In genomic region chr16:17365211-17365541, GRCh38 we compare ENCODE assay signal across 13 cellular contexts.
DNase-seq lines count a peak whose midpoint lies in the region; ATAC-seq and TF ChIP-seq lines count a peak whose summit lies in the region.
"Had no signal": no experiment of that assay in that cellular context is flagged by ENCODE, and none has a peak within 500 bp of the region (broad histone marks: within the 10 kb centered on the region; RNA-seq: fewer than 3 reads in every experiment).

No MANE protein-coding gene starts in this region.

- no peak overlapping the region for H3K4ac ChIP-seq in mesendoderm (ENCODE audit: low read depth, low read length)

- intact Hi-C loops in activated T-helper 2 cell treated with anti-CD3 and anti-CD28 coated beads, Interferon-gamma antibody, Interleukin-2, Interleukin-4, amounts not matched to agents 10 μg/mL and 5 μg/mL and 100 μg/mL, durations not matched to agents 14 hours and 24 hours and 36 hours (cut with micrococcal nuclease): loop anchor here (2.0 kb wide), 1 partner anchor 106 kb away; the partner anchor contains the start of gene XYLT1

- H3K4me3 Mint-ChIP-seq in CD8-positive, alpha-beta memory T cell: peak overlapping the region in 4 of 7 donors; percentile 59 to 77 (median 68)
- no peak overlapping the region for H3K4me3 Mint-ChIP-seq in activated T-helper 2 cell treated with anti-CD3 and anti-CD28 coated beads, Interferon-gamma antibody, Interleukin-2, Interleukin-4, amounts not matched to agents 10 μg/mL and 5 μg/mL and 100 μg/mL, durations not matched to agents 14 hours and 24 hours and 36 hours (ENCODE audit: low read depth)

- H3K4me2 ChIP-seq in mesendoderm (ENCODE audit: low read length) (no peak overlapping the region), MM.1S (ENCODE audit: low read depth, low read length) (no peak overlapping the region)

- peaks cover 4% of the 10 kb centered on the region for H3K79me1 ChIP-seq in mesendoderm (ENCODE audit: low read length)

- peak overlapping the region; percentile 89 to 99 (median 96) for H3K27ac Mint-ChIP-seq in CD8-positive, alpha-beta memory T cell
- H3K27ac Mint-ChIP-seq in activated T-helper 2 cell treated with anti-CD3 and anti-CD28 coated beads, Interferon-gamma antibody, Interleukin-2, Interleukin-4, amounts not matched to agents 10 μg/mL and 5 μg/mL and 100 μg/mL, durations not matched to agents 14 hours and 24 hours and 36 hours: peak overlapping the region; percentile 6

- H3K4me1 ChIP-seq in ACC112 (ENCODE audit: control insufficient read depth, insufficient read depth, low read length, unreplicated experiment) (peaks cover 70% of the 10 kb centered on the region), mesendoderm (ENCODE audit: control insufficient read depth, low read depth, low read length) (peaks cover 22% of the 10 kb centered on the region), MM.1S (ENCODE audit: low read length) (peaks cover 14% of the 10 kb centered on the region)
- peaks cover 96% of the 10 kb centered on the region for H3K4me1 ChIP-seq in CD8-positive, alpha-beta memory T cell (ENCODE audit: insufficient read depth, low read length)
- H3K4me1 ChIP-seq: prostate gland had no signal

- no peak overlapping the region for H3K56ac ChIP-seq in mesendoderm (ENCODE audit: low read length)

- H3K9me2 ChIP-seq in MM.1S (replicated peaks; ENCODE audit: insufficient read depth, low read length): no peaks in the 10 kb centered on the region

- peaks cover 11% of the 10 kb centered on the region for H3F3A ChIP-seq in MM.1S (ENCODE audit: insufficient read depth, low read length)

- H3K79me2 ChIP-seq in ACC112 (ENCODE audit: control insufficient read depth, insufficient read depth, low read length, unreplicated experiment): peaks cover 32% of the 10 kb centered on the region
- no peaks in the 10 kb centered on the region for H3K79me2 ChIP-seq in mesendoderm (ENCODE audit: control insufficient read depth, insufficient read depth, low read length)
- H3K79me2 ChIP-seq in MM.1S (ENCODE audit: low read length): peaks cover 91% of the 10 kb centered on the region

- no peaks in the 10 kb centered on the region for H4K20me1 ChIP-seq in MM.1S (ENCODE audit: insufficient read depth, low read length)

- H2AFZ ChIP-seq in ACC112 (ENCODE audit: low read length, unreplicated experiment) (no peak overlapping the region), MM.1S (ENCODE audit: low read length) (no peak overlapping the region)

- H2BK15ac ChIP-seq in mesendoderm (replicated peaks; ENCODE audit: low read depth): no peak overlapping the region

- H2AK5ac ChIP-seq in mesendoderm (ENCODE audit: low read length): no peak overlapping the region

- H2BK120ac ChIP-seq in mesendoderm (ENCODE audit: low read depth, low read length): no peak overlapping the region

- POLR2A ChIA-PET in CD8-positive, alpha-beta memory T cell (lab: Charles Lee): no interaction called here

- H3K9me3 Mint-ChIP-seq in CD8-positive, alpha-beta memory T cell: no peaks in the 10 kb centered on the region
- no peaks in the 10 kb centered on the region for H3K9me3 Mint-ChIP-seq in activated T-helper 2 cell treated with anti-CD3 and anti-CD28 coated beads, Interferon-gamma antibody, Interleukin-2, Interleukin-4, amounts not matched to agents 10 μg/mL and 5 μg/mL and 100 μg/mL, durations not matched to agents 14 hours and 24 hours and 36 hours

- no CpG with 5 or more reads among the region's 4 CpGs for WGBS in mesendoderm (ENCODE audit: extremely low coverage, insufficient coverage, low lambda C conversion rate)

- peak overlapping the region; percentile 4 for H3K18ac ChIP-seq in mesendoderm (ENCODE audit: low read length)

- TF ChIP-seq CTCF in MM.1S (IDR thresholded peaks at IDR 0.05; ENCODE audit: low read length): no peak

- peak overlapping the region; percentile 94 for H3K27ac ChIP-seq in ACC112 (ENCODE audit: low read depth, low read length)
- H3K27ac ChIP-seq in CD8-positive, alpha-beta memory T cell (ENCODE audit: low read depth, low read length): no peak overlapping the region
- H3K27ac ChIP-seq in mesendoderm (ENCODE audit: low read depth, low read length): no peak overlapping the region
- H3K27ac ChIP-seq in MM.1S (ENCODE audit: low read length): no peak overlapping the region

- H3K27me3 Mint-ChIP-seq in CD8-positive, alpha-beta memory T cell: peaks cover 0 to 7% of the 10 kb centered on the region in 2 donors
- H3K27me3 Mint-ChIP-seq in activated T-helper 2 cell treated with anti-CD3 and anti-CD28 coated beads, Interferon-gamma antibody, Interleukin-2, Interleukin-4, amounts not matched to agents 10 μg/mL and 5 μg/mL and 100 μg/mL, durations not matched to agents 14 hours and 24 hours and 36 hours (ENCODE audit: low read depth): no peaks in the 10 kb centered on the region

- DNase-seq in CD8-positive, alpha-beta memory T cell: no peak
- no peak for DNase-seq in activated T-helper 2 cell treated with anti-CD3 and anti-CD28 coated beads, Interferon-gamma antibody, Interleukin-2, Interleukin-4, amounts not matched to agents 10 μg/mL and 5 μg/mL and 100 μg/mL, durations not matched to agents 14 hours and 24 hours and 36 hours (ENCODE audit: low spot score)
- DNase-seq in mesendoderm: no peak
- DNase-seq in NCI-H1105 treated with DMSO at 0.1 percent for 48 hours (lab: John Stamatoyannopoulos, UW): no peak
- DNase-seq in MM.1S: no peak
- DNase-seq: activated CD4-positive, alpha-beta T cell treated with anti-CD3 and anti-CD28 coated beads, Interleukin-2, amount 50 U/mL, for 4 hours; NCI-H2227 treated with DMSO at 0.1 percent for 48 hours; stimulated activated CD8-positive, alpha-beta memory T cell treated with anti-CD3 and anti-CD28 coated beads, Interleukin-4, amount 100 ng/mL, for 48 hours had no signal

- H3K36me3 ChIP-seq in ACC112 (ENCODE audit: insufficient read depth, low read length) (no peaks in the 10 kb centered on the region), mesendoderm (ENCODE audit: control insufficient read depth, insufficient read depth, low read length) (no peaks in the 10 kb centered on the region), MM.1S (replicated peaks; ENCODE audit: insufficient read depth, low read length) (no peaks in the 10 kb centered on the region)
- H3K36me3 ChIP-seq in CD8-positive, alpha-beta memory T cell (ENCODE audit: insufficient read depth, low read length): no peaks in the 10 kb centered on the region
- H3K36me3 ChIP-seq: prostate gland had no signal

- H3K9me3 ChIP-seq in CD8-positive, alpha-beta memory T cell (ENCODE audit: low read length): no peaks in the 10 kb centered on the region
- no peaks in the 10 kb centered on the region for H3K9me3 ChIP-seq in MM.1S (replicated peaks; ENCODE audit: insufficient read depth, low read length)
- H3K9me3 ChIP-seq: prostate gland had no signal

- CTCF ChIA-PET in CD8-positive, alpha-beta memory T cell (lab: Charles Lee): interaction anchor here (1.1 kb wide), 1 partner anchor 101 kb away, joined by 3 read pairs; no protein-coding TSS in a partner anchor

- no peak overlapping the region for H3K9ac ChIP-seq in mesendoderm (ENCODE audit: low read length)
- H3K9ac ChIP-seq in MM.1S (ENCODE audit: low read length): no peak overlapping the region

- no peak overlapping the region for H2BK5ac ChIP-seq in mesendoderm (ENCODE audit: low read length)

- H3K23ac ChIP-seq in mesendoderm (ENCODE audit: low read length): no peak overlapping the region

- ATAC-seq in HG03520 (IDR thresholded peaks at IDR 0.05; ENCODE audit: unreplicated experiment): no peak
- no peak for ATAC-seq in HG03342 (IDR thresholded peaks at IDR 0.05; ENCODE audit: unreplicated experiment)
- ATAC-seq: HCT116 had no signal

- no peak overlapping the region for H4K5ac ChIP-seq in mesendoderm (ENCODE audit: low read length)

- no peak overlapping the region for H4K8ac ChIP-seq in mesendoderm (ENCODE audit: low read depth, low read length)

- peaks cover 91 to 100% (median 100%) of the 10 kb centered on the region in 3 donors for H3K4me1 Mint-ChIP-seq in CD8-positive, alpha-beta memory T cell
- H3K4me1 Mint-ChIP-seq in activated T-helper 2 cell treated with anti-CD3 and anti-CD28 coated beads, Interferon-gamma antibody, Interleukin-2, Interleukin-4, amounts not matched to agents 10 μg/mL and 5 μg/mL and 100 μg/mL, durations not matched to agents 14 hours and 24 hours and 36 hours (ENCODE audit: low read depth): peaks cover 85% of the 10 kb centered on the region

- H3K36me3 Mint-ChIP-seq in CD8-positive, alpha-beta memory T cell: no peaks in the 10 kb centered on the region
- H3K36me3 Mint-ChIP-seq in activated T-helper 2 cell treated with anti-CD3 and anti-CD28 coated beads, Interferon-gamma antibody, Interleukin-2, Interleukin-4, amounts not matched to agents 10 μg/mL and 5 μg/mL and 100 μg/mL, durations not matched to agents 14 hours and 24 hours and 36 hours (ENCODE audit: low read depth): peaks cover 32% of the 10 kb centered on the region

- H3K4me3 ChIP-seq in ACC112 (ENCODE audit: low read depth, low read length): peak overlapping the region; percentile 52; the same call in 1 of the 2 replicates
- peak overlapping the region; percentile 18 for H3K4me3 ChIP-seq in CD8-positive, alpha-beta memory T cell (ENCODE audit: low read length)
- no peak overlapping the region for H3K4me3 ChIP-seq in mesendoderm (ENCODE audit: low read length)
- H3K4me3 ChIP-seq in MM.1S (ENCODE audit: low read length): no peak overlapping the region
- H3K4me3 ChIP-seq: prostate gland had no signal

- H3K27me3 ChIP-seq in ACC112 (ENCODE audit: insufficient read depth, low read length) (no peaks in the 10 kb centered on the region), mesendoderm (ENCODE audit: insufficient read depth, low read length, poor library complexity) (no peaks in the 10 kb centered on the region), MM.1S (replicated peaks; ENCODE audit: insufficient read depth, low read length) (no peaks in the 10 kb centered on the region)
- H3K27me3 ChIP-seq in CD8-positive, alpha-beta memory T cell (ENCODE audit: insufficient read depth, low read length, poor library complexity, severe bottlenecking): no peaks in the 10 kb centered on the region

Comparison
In these comparisons a context has a peak if more than half of its experiments do, and no peak if none do; other contexts are left out.
1. H3K4me3 ChIP-seq: peak in ACC112 (single experiment) and CD8-positive, alpha-beta memory T cell (single experiment); none in mesendoderm (single experiment) and MM.1S (single experiment).